ENCODE assay signal across 17 cellular contexts in the genomic region with DNA sequence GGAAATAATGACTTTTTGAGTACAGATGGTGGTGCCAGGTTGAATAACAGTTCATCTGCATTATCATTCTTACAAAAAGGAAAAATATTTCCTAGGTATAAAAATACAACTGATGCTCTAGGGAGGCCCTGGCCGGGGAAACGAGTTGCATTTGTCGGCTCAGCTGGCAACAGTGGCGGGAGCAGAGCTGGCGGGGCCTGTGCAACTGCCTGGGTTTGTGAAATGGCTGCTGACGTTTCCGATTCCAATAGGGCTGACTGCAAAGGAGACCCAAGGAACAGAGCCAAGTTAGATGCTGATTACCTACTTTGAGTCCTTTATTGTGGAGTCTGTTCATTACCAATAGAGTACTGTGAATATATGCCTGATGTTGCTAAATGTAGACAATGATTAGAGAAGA. TPM values are rescaled to one million over a fixed set of nuclear protein-coding genes. Genes with fewer than 3 reads are reported as not detected.
DNase-seq lines count a peak whose midpoint lies in the region; ATAC-seq, FAIRE-seq and TF ChIP-seq lines count a peak whose summit lies in the region.
"Had no signal": no experiment of that assay in that cellular context is flagged by ENCODE, and none has a peak within 500 bp of the region (broad histone marks: within the 10 kb centered on the region; RNA-seq: fewer than 3 reads in every experiment).

No MANE protein-coding gene starts in this region.

- no peak for FAIRE-seq in astrocyte (lab: Jason Lieb, UNC)
- FAIRE-seq: G401.6, H54 had no signal

- H4K8ac ChIP-seq in trophoblast cell (ENCODE audit: low read depth, low read length) = no peak overlapping the region

- H3K27me3 ChIP-seq in astrocyte (ENCODE audit: insufficient read depth, low read length) (no peaks in the 10 kb centered on the region), trophoblast cell (ENCODE audit: insufficient read depth, low read length) (no peaks in the 10 kb centered on the region)

- H3K4me2 ChIP-seq in astrocyte (ENCODE audit: low read length) (no peak overlapping the region), trophoblast cell (ENCODE audit: low read length) (no peak overlapping the region)

- no peak overlapping the region for H2AFZ ChIP-seq in astrocyte (ENCODE audit: low read depth, low read length)
- no peak overlapping the region for H2AFZ ChIP-seq in trophoblast cell (ENCODE audit: insufficient read depth, low read length, poor library complexity)

- H3K9me3 ChIP-seq in astrocyte (ENCODE audit: insufficient read depth, low read depth, low read length) = no peaks in the 10 kb centered on the region
- no peaks in the 10 kb centered on the region for H3K9me3 ChIP-seq in trophoblast cell (ENCODE audit: insufficient read depth, low read depth, low read length)

- H3K4me3 ChIP-seq in astrocyte (ENCODE audit: insufficient read depth, low read depth, low read length) (no peak overlapping the region), trophoblast cell (ENCODE audit: low read depth, low read length) (no peak overlapping the region)

- H3K79me1 ChIP-seq in trophoblast cell (ENCODE audit: low read length) = no peaks in the 10 kb centered on the region

- no peak for TF ChIP-seq CTCF in astrocyte (IDR thresholded peaks at IDR 0.05; ENCODE audit: insufficient read depth, low read depth, low read length)
- TF ChIP-seq CTCF in GM10248 (IDR thresholded peaks at IDR 0.05; ENCODE audit: control extremely low read depth, extremely low read depth, low read depth, missing control alignments) = no peak

- H4K20me1 ChIP-seq in astrocyte (ENCODE audit: insufficient read depth, low read length) = peaks cover 17% of the 10 kb centered on the region

- no peak overlapping the region for H3K9ac ChIP-seq in astrocyte (ENCODE audit: low read length)
- H3K9ac ChIP-seq in trophoblast cell (ENCODE audit: low read length) = no peak overlapping the region

- CTCF ChIA-PET in GM10248 (lab: Yijun Ruan, JAX) = interaction anchor here (0.7 to 1.1 kb wide), 2 partner anchors 9 to 18 kb away, joined by 3 read pairs; no protein-coding TSS in a partner anchor

- no peak overlapping the region for H2BK12ac ChIP-seq in trophoblast cell (ENCODE audit: low read length)

- H3K36me3 ChIP-seq in astrocyte (ENCODE audit: insufficient read depth, low read length) = peaks cover 58% of the 10 kb centered on the region
- H3K36me3 ChIP-seq in trophoblast cell (ENCODE audit: control insufficient read depth in 1 of 2, insufficient read depth in 2 of 2, low read length in 2 of 2) = peaks cover 20 to 25% of the 10 kb centered on the region in 2 experiments

- no peak overlapping the region for H4K12ac ChIP-seq in trophoblast cell (ENCODE audit: low read depth, low read length)

- H3K4me1 ChIP-seq in astrocyte (ENCODE audit: insufficient read depth, low read length) (no peaks in the 10 kb centered on the region), trophoblast cell (ENCODE audit: control insufficient read depth in 1 of 2, insufficient read depth in 2 of 2, low read length in 2 of 2) (no peaks in the 10 kb centered on the region)

- no peak for DNase-seq in left ventricle myocardium superior
- DNase-seq in cardiac septum (ENCODE audit: low spot score) = no peak
- DNase-seq in astrocyte (ENCODE audit: low read depth) = no peak
- DNase-seq in inferior parietal cortex (ENCODE audit: extremely low spot score) = peak; percentile 17
- DNase-seq in GM10248 (ENCODE audit: extremely low spot score) = no peak
- no peak for DNase-seq in trophoblast cell
- no peak for DNase-seq in stimulated activated effector memory CD8-positive, alpha-beta T cell treated with anti-CD3 and anti-CD28 coated beads, Interleukin-12 subunit alpha, Interleukin-12 subunit beta, amount 100 ng/mL, for 72 hours (ENCODE audit: low spot score in 2 of 2)
- DNase-seq: DMS79, IMR-90, Kasumi-1, NCI-H1105 treated with DMSO at 0.1 percent for 48 hours, NCI-H187, NCI-H446 treated with DMSO at 0.1 percent for 48 hours, NCI-H774 had no signal

- peak overlapping the region; percentile 28 for H3K27ac Mint-ChIP-seq in astrocyte (ENCODE audit: unreplicated experiment)
- H3K27ac Mint-ChIP-seq in stimulated activated effector memory CD8-positive, alpha-beta T cell treated with anti-CD3 and anti-CD28 coated beads, Interleukin-12 subunit alpha, Interleukin-12 subunit beta, amount 100 ng/mL, for 72 hours = no peak overlapping the region

- H3K27me3 Mint-ChIP-seq in astrocyte (ENCODE audit: low read depth, unreplicated experiment) = no peaks in the 10 kb centered on the region

- no peak overlapping the region for H4K91ac ChIP-seq in trophoblast cell (ENCODE audit: low read depth, low read length)

- ATAC-seq in left ventricle myocardium superior (peak; percentile 22), GM21526 (IDR thresholded peaks at IDR 0.05; ENCODE audit: low FRiP score, unreplicated experiment) (no peak)
- ATAC-seq in stimulated activated effector memory CD8-positive, alpha-beta T cell treated with anti-CD3 and anti-CD28 coated beads, Interleukin-12 subunit alpha, Interleukin-12 subunit beta, amount 100 ng/mL, for 72 hours = no peak

- no peak overlapping the region for H2BK5ac ChIP-seq in trophoblast cell (ENCODE audit: low read depth, low read length, poor library complexity)

- peaks cover 14% of the 10 kb centered on the region for H3K4me1 Mint-ChIP-seq in astrocyte (ENCODE audit: low read depth, unreplicated experiment)
- H3K4me1 Mint-ChIP-seq in stimulated activated effector memory CD8-positive, alpha-beta T cell treated with anti-CD3 and anti-CD28 coated beads, Interleukin-12 subunit alpha, Interleukin-12 subunit beta, amount 100 ng/mL, for 72 hours = peaks cover 14% of the 10 kb centered on the region

- no peak overlapping the region for H3K18ac ChIP-seq in trophoblast cell (ENCODE audit: low read length)

- H3K36me3 Mint-ChIP-seq in astrocyte (ENCODE audit: low read depth, unreplicated experiment) = peaks cover 25% of the 10 kb centered on the region
- peaks cover 100% of the 10 kb centered on the region for H3K36me3 Mint-ChIP-seq in stimulated activated effector memory CD8-positive, alpha-beta T cell treated with anti-CD3 and anti-CD28 coated beads, Interleukin-12 subunit alpha, Interleukin-12 subunit beta, amount 100 ng/mL, for 72 hours

- H3K9me3 Mint-ChIP-seq in astrocyte (ENCODE audit: unreplicated experiment) = no peaks in the 10 kb centered on the region
- H3K9me3 Mint-ChIP-seq in stimulated activated effector memory CD8-positive, alpha-beta T cell treated with anti-CD3 and anti-CD28 coated beads, Interleukin-12 subunit alpha, Interleukin-12 subunit beta, amount 100 ng/mL, for 72 hours = no peaks in the 10 kb centered on the region

- no peak overlapping the region for H3K23ac ChIP-seq in trophoblast cell (ENCODE audit: low read length)

- H2AK5ac ChIP-seq in trophoblast cell (ENCODE audit: low read length) = no peak overlapping the region

- H3K14ac ChIP-seq in trophoblast cell (ENCODE audit: low read length) = no peak overlapping the region

- POLR2A ChIA-PET in GM10248 (lab: Yijun Ruan, JAX) = no interaction called here

- H3K4me3 Mint-ChIP-seq in astrocyte (ENCODE audit: unreplicated experiment) = no peak overlapping the region
- H3K4me3 Mint-ChIP-seq in stimulated activated effector memory CD8-positive, alpha-beta T cell treated with anti-CD3 and anti-CD28 coated beads, Interleukin-12 subunit alpha, Interleukin-12 subunit beta, amount 100 ng/mL, for 72 hours = no peak overlapping the region

- intact Hi-C loops in left ventricle myocardium superior (cut with micrococcal nuclease) = no loop called here
- intact Hi-C loops in cardiac septum (cut with DNase I) = no loop called here

- WGBS in trophoblast cell (ENCODE audit: extremely low coverage, insufficient coverage, insufficient read length) = no CpG with 5 or more reads among the region's 7 CpGs

- no peak overlapping the region for H3K4ac ChIP-seq in trophoblast cell (ENCODE audit: low read depth, low read length)

- no peak overlapping the region for H2BK120ac ChIP-seq in trophoblast cell (ENCODE audit: insufficient read depth, low read length, poor library complexity)

- peaks cover 70% of the 10 kb centered on the region for H3K79me2 ChIP-seq in astrocyte (ENCODE audit: insufficient read depth, low read length)
- peaks cover 2% of the 10 kb centered on the region for H3K79me2 ChIP-seq in trophoblast cell (ENCODE audit: control insufficient read depth, insufficient read depth, low read length, poor library complexity)

- no peak overlapping the region for H3K27ac ChIP-seq in astrocyte (ENCODE audit: low read depth, low read length)
- H3K27ac ChIP-seq in trophoblast cell (ENCODE audit: low read depth, low read length) = no peak overlapping the region

RNA-seq across cellular contexts. Expression of gene PHLDA1, which starts 25.7 kb away (rescaled TPM):
- 2.5 TPM for total RNA-seq in left ventricle myocardium superior
- total RNA-seq in cardiac septum = 99.4 TPM
- 41.2 and 43.9 TPM in 2 replicates for total RNA-seq in astrocyte
- polyA plus RNA-seq in trophoblast cell (2013) = 3.8 and 4.5 TPM in 2 replicates

RNA-seq across cellular contexts. Expression of gene NAP1L1, which starts 27.2 kb away (rescaled TPM):
- total RNA-seq in left ventricle myocardium superior (316 TPM), cardiac septum (348 TPM), astrocyte (614 and 687 TPM in 2 replicates)
- polyA plus RNA-seq in trophoblast cell (2013) = 493 and 514 TPM in 2 replicates

Comparison
In these comparisons a context has a peak if more than half of its experiments do, and no peak if none do; other contexts are left out.
1. RNA of gene PHLDA1, which starts 25.7 kb away (total RNA-seq): 99.4 TPM in cardiac septum (single experiment) and 41.2 to 43.9 TPM in astrocyte; 2.5 TPM in left ventricle myocardium superior (single experiment); every median in the first group is over 10 times any median in the second.